Comparison of ENCODE assay signal across 14 cellular contexts in genomic region chr9:84754461-84754860, GRCh38.
A peak's percentile ranks its signal among the peaks of the same experiment; 100 is the strongest.
DNase-seq lines count a peak whose midpoint lies in the region; ATAC-seq lines count a peak whose summit lies in the region.
"Had no signal": no experiment of that assay in that cellular context is flagged by ENCODE, and none has a peak within 500 bp of the region (broad histone marks: within the 10 kb centered on the region; RNA-seq: fewer than 3 reads in every experiment).

No MANE protein-coding gene starts in this region.

- no peaks in the 10 kb centered on the region for H3K27me3 Mint-ChIP-seq in memory B cell

- H3K27ac ChIP-seq in BLaER1 treated with 17β-estradiol and CSF1 and Interleukin-3, amounts not matched to agents 10 nM and 100 nM, result no peak overlapping the region
- peak overlapping the region; percentile 25 for H3K27ac ChIP-seq in angular gyrus (ENCODE audit: low read depth, low read length)
- H3K27ac ChIP-seq: Peyer's patch, right atrium auricular region had no signal

- H3K4me3 Mint-ChIP-seq in memory B cell, result peak overlapping the region; percentile 0
- H3K4me3 Mint-ChIP-seq: immature natural killer cell had no signal

- no peak overlapping the region for H3K27ac Mint-ChIP-seq in memory B cell
- H3K27ac Mint-ChIP-seq: immature natural killer cell had no signal

- H3K9ac ChIP-seq in BLaER1 treated with 17β-estradiol and CSF1 and Interleukin-3, amounts not matched to agents 10 nM and 100 nM, result no peak overlapping the region; a peak in 1 of 22 replicates

- H3K4me1 ChIP-seq in BLaER1 treated with 17β-estradiol and CSF1 and Interleukin-3, amounts not matched to agents 10 nM and 100 nM, result peaks cover 30 to 51% (median 45%) of the 10 kb centered on the region in 10 experiments
- H3K4me1 ChIP-seq: Peyer's patch had no signal

- H3K4me2 ChIP-seq in BLaER1 treated with 17β-estradiol and CSF1 and Interleukin-3, amounts not matched to agents 10 nM and 100 nM, result peak overlapping the region; percentile 14 to 66 (median 44); a peak in 20 of 22 replicates

- no peaks in the 10 kb centered on the region for H3K36me3 Mint-ChIP-seq in memory B cell
- H3K36me3 Mint-ChIP-seq: immature natural killer cell had no signal

- DNase-seq in memory B cell (ENCODE audit: low spot score in 2 of 2) (no peak), KG1 (lab: John Stamatoyannopoulos, UW) (no peak), Right ventricle myocardium inferior (ENCODE audit: missing footprints) (no peak)
- DNase-seq: amniotic stem cell, erythroblast, immature natural killer cell, NCI-H1092, Peyer's patch had no signal

- no peaks in the 10 kb centered on the region for H3K9me3 Mint-ChIP-seq in memory B cell
- H3K9me3 Mint-ChIP-seq: immature natural killer cell had no signal

- no peaks in the 10 kb centered on the region for H4K20me1 ChIP-seq in BLaER1 treated with 17β-estradiol and CSF1 and Interleukin-3, amounts not matched to agents 10 nM and 100 nM

- peaks cover 4% of the 10 kb centered on the region for H3K4me1 Mint-ChIP-seq in memory B cell
- H3K4me1 Mint-ChIP-seq: immature natural killer cell had no signal

- no peak overlapping the region for H3K4me3 ChIP-seq in BLaER1 treated with 17β-estradiol and CSF1 and Interleukin-3, amounts not matched to agents 10 nM and 100 nM
- H3K4me3 ChIP-seq: Peyer's patch, right atrium auricular region had no signal

- H3K9me3 ChIP-seq in BLaER1 treated with 17β-estradiol and CSF1 and Interleukin-3, amounts not matched to agents 10 nM and 100 nM (replicated peaks in 1 of 11), result no peaks in the 10 kb centered on the region
- H3K9me3 ChIP-seq: Peyer's patch, right atrium auricular region had no signal

- peak; percentile 30 for ATAC-seq in HG02759 (IDR thresholded peaks at IDR 0.05; ENCODE audit: unreplicated experiment)
- no peak for ATAC-seq in memory B cell (ENCODE audit: low read depth)
- no peak for ATAC-seq in HG03159 (IDR thresholded peaks at IDR 0.05; ENCODE audit: unreplicated experiment)
- no peak for ATAC-seq in Right ventricle myocardium inferior
- no peak for ATAC-seq in HG03565 (IDR thresholded peaks at IDR 0.05; ENCODE audit: unreplicated experiment)

- H3K27me3 ChIP-seq in BLaER1 treated with 17β-estradiol and CSF1 and Interleukin-3, amounts not matched to agents 10 nM and 100 nM, result peaks cover 0 to 19% (median 0%) of the 10 kb centered on the region in 11 experiments; a peak in 4 of 22 replicates
- H3K27me3 ChIP-seq: Peyer's patch, right atrium auricular region had no signal

- H3K36me3 ChIP-seq in BLaER1 treated with 17β-estradiol and CSF1 and Interleukin-3, amounts not matched to agents 10 nM and 100 nM, result no peaks in the 10 kb centered on the region
- H3K36me3 ChIP-seq: Peyer's patch, right atrium auricular region had no signal

- intact Hi-C loops in Right ventricle myocardium inferior (cut with DNase I), result no loop called here
